Comparison of ENCODE assay signal across 26 cellular contexts in the genomic region with DNA sequence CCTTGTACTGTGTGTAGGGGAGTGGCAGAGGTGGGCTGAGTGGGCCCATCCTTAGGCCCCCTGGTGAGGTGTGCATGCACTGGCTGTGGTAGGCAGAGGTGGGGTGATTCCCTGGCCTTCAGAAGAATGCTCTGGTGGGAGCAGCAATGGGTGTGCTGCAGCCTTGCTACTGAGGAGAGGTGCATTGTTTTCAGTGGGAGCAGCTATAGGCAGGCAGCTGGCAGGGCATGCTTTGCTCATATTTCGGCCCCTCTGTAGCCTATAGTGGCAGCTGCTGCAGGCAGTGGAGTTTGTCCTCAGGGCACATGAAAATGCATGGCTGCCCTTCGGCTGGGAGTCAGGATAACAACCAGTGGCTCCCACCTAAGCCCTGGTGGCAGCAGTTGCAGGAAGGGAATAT.
"Had no signal": no experiment of that assay in that cellular context is flagged by ENCODE, and none has a peak within 500 bp of the region (broad histone marks: within the 10 kb centered on the region; RNA-seq: fewer than 3 reads in every experiment).

No MANE protein-coding gene starts in this region.

- H3K27ac Mint-ChIP-seq: activated CD4-positive, alpha-beta memory T cell treated with anti-CD3 and anti-CD28 coated beads for 36 hours; activated CD4-positive, alpha-beta T cell treated with anti-CD3 and anti-CD28 coated beads, Interleukin-2, amount 10 ng/mL, durations not matched to agents 7 days and 5 days; activated naive CD4-positive, alpha-beta T cell treated with anti-CD3 and anti-CD28 coated beads, Interleukin-2, amount 50 U/mL, for 72 hours; activated naive CD8-positive, alpha-beta T cell treated with anti-CD3 and anti-CD28 coated beads, Interleukin-2, amount 50 U/mL, for 24 hours; T-helper 17 cell had no signal

- DNase-seq: activated CD4-positive, alpha-beta memory T cell treated with anti-CD3 and anti-CD28 coated beads for 36 hours; activated CD4-positive, alpha-beta T cell treated with anti-CD3 and anti-CD28 coated beads, Interleukin-2, amount 10 ng/mL, durations not matched to agents 7 days and 5 days; activated CD4-positive, CD25-positive, alpha-beta regulatory T cell; activated CD8-positive, alpha-beta memory T cell treated with anti-CD3 and anti-CD28 coated beads for 24 hours; activated effector memory CD4-positive, alpha-beta T cell treated with anti-CD3 and anti-CD28 coated beads, Interleukin-2, amount 50 U/mL, for 16 hours; activated naive CD4-positive, alpha-beta T cell treated with Interleukin-2 at 50 U/mL for 16 hours; activated naive CD8-positive, alpha-beta T cell treated with anti-CD3 and anti-CD28 coated beads, Interleukin-2, amount 50 U/mL, for 24 hours; activated T-cell treated with anti-CD3 and anti-CD28 coated beads, Interleukin-2, amount 50 U/mL, for 4 hours; amniotic stem cell; body of pancreas; central memory CD4-positive, alpha-beta T cell; KG1; NCI-H1092; NCI-H1417 treated with DMSO at 0.1 percent for 48 hours; NCI-H1694; NCI-H2029; NCI-H446; NCI-H524; NCI-H748 treated with DMSO at 0.1 percent for 48 hours; NK-92 treated with Interleukin-12 subunit alpha and Interleukin-12 subunit beta, amount 100 ng/mL, for 24 hours; OCI-M1; SHP77 treated with DMSO at 0.1 percent for 48 hours; T-helper 17 cell; T-helper 9 cell had no signal

- H3K27me3 ChIP-seq: ascending aorta, body of pancreas had no signal

- H3K27ac ChIP-seq: ascending aorta had no signal

- H3K4me3 ChIP-seq: ascending aorta, body of pancreas had no signal

- H3K9me3 Mint-ChIP-seq: activated CD4-positive, alpha-beta T cell treated with anti-CD3 and anti-CD28 coated beads, Interleukin-2, amount 10 ng/mL, durations not matched to agents 7 days and 5 days had no signal

- H3K9me3 ChIP-seq: ascending aorta, body of pancreas had no signal

- H3K27me3 Mint-ChIP-seq: T-helper 17 cell had no signal

- ATAC-seq: activated naive CD4-positive, alpha-beta T cell treated with anti-CD3 and anti-CD28 coated beads, Interleukin-2, amount 50 U/mL, for 72 hours; activated naive CD8-positive, alpha-beta T cell treated with anti-CD3 and anti-CD28 coated beads, Interleukin-2, amount 50 U/mL, for 24 hours; activated T-cell treated with anti-CD3 and anti-CD28 coated beads, Interleukin-2, amount 50 U/mL, for 4 hours; body of pancreas; T-helper 17 cell had no signal

- H3K36me3 ChIP-seq: ascending aorta had no signal

- H3K4me3 Mint-ChIP-seq: activated CD4-positive, alpha-beta memory T cell treated with anti-CD3 and anti-CD28 coated beads for 36 hours; activated CD4-positive, alpha-beta T cell treated with anti-CD3 and anti-CD28 coated beads, Interleukin-2, amount 10 ng/mL, durations not matched to agents 7 days and 5 days; activated naive CD8-positive, alpha-beta T cell treated with anti-CD3 and anti-CD28 coated beads, Interleukin-2, amount 50 U/mL, for 24 hours; activated T-cell treated with anti-CD3 and anti-CD28 coated beads, Interleukin-2, amount 50 U/mL, for 4 hours; T-helper 17 cell had no signal

- H3K4me1 Mint-ChIP-seq: activated CD4-positive, alpha-beta T cell treated with anti-CD3 and anti-CD28 coated beads, Interleukin-2, amount 10 ng/mL, durations not matched to agents 7 days and 5 days; activated naive CD8-positive, alpha-beta T cell treated with anti-CD3 and anti-CD28 coated beads, Interleukin-2, amount 50 U/mL, for 24 hours; T-helper 17 cell had no signal

- H3K4me1 ChIP-seq: ascending aorta had no signal
